ENCODE assay signal across 15 cellular contexts in the genomic region with DNA sequence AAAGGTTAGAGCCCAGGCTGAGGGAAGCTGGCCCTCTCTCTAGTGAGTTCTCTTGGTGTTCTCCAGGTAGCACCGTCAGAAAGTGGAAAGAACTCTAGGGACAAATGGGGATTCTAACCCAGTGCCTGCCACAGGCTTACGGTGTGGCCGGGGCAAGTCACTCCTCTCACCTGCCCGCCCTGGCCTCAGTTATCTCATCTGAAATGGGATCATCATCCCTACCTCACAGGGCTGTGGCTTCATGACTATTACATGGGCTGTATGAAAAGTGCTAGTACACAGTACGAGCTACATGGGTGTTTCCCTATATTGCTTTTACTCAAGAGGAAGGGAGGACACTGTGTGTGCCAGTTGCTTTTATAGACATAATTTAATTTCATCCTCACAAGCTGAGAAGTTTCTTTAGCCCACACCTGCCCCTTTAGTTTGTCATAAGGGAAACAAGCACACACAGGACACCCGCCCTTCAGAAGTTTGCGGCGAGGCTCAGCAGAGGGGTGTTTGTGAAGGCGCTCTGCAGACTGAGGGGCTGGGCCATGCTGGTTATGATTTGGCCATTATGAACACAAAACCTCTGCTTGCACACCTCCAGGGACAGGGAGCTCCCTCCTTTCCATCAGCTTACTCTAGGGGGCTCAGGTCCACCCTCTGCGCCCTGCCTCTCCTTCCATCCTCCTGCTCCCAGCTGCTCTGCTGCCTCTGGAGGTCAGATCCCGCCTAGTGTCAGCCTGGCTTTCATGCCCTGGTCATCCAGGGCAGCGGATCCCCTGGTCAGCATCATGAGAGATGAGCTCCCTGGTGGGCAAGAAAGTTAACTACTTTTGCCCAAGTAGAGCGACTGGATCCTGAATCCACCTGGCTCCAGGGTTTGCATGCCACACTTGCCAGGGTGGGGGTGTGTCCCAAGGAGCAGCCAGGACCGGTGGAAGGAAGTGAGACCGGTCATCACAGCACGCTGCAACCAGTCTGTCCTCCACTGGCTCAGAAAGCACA. TPM values are rescaled to one million over a fixed set of nuclear protein-coding genes. Genes with fewer than 3 reads are reported as not detected.
DNase-seq lines count a peak whose midpoint lies in the region; ATAC-seq, FAIRE-seq and TF ChIP-seq lines count a peak whose summit lies in the region.
"Had no signal": no experiment of that assay in that cellular context is flagged by ENCODE, and none has a peak within 500 bp of the region (broad histone marks: within the 10 kb centered on the region; RNA-seq: fewer than 3 reads in every experiment).

No MANE protein-coding gene starts in this region.

- peak overlapping the region; percentile 29 for H3K27ac Mint-ChIP-seq in activated CD4-positive, alpha-beta T cell treated with anti-CD3 and anti-CD28 coated beads, Interleukin-2, amount 10 ng/mL, durations not matched to agents 24 days and 14 days
- H3K27ac Mint-ChIP-seq: activated CD4-positive, alpha-beta T cell treated with anti-CD3 and anti-CD28 coated beads for 36 hours had no signal

- TF ChIP-seq CTCF in epithelial cell of esophagus (IDR thresholded peaks at IDR 0.05; ENCODE audit: insufficient read depth, low read depth, low read length, missing control alignments) (no peak), psoas muscle (IDR thresholded peaks at IDR 0.05) (no peak)

- H3K9me3 ChIP-seq in psoas muscle: no peaks in the 10 kb centered on the region

- H3K4me1 ChIP-seq in psoas muscle: no peaks in the 10 kb centered on the region

- H3K4me1 Mint-ChIP-seq in activated CD4-positive, alpha-beta T cell treated with anti-CD3 and anti-CD28 coated beads, Interleukin-2, amount 10 ng/mL, durations not matched to agents 24 days and 14 days: peaks cover 23% of the 10 kb centered on the region

- peaks cover 0 to 12% of the 10 kb centered on the region in 2 donors for H3K36me3 ChIP-seq in psoas muscle (ENCODE audit: insufficient read depth in 1 of 2, low read depth in 1 of 2)
- H3K36me3 ChIP-seq: cardiac muscle cell had no signal

- no peak for DNase-seq in activated CD4-positive, alpha-beta T cell treated with anti-CD3 and anti-CD28 coated beads, Interleukin-2, amount 10 ng/mL, durations not matched to agents 24 days and 14 days
- no peak for DNase-seq in activated CD4-positive, alpha-beta T cell treated with anti-CD3 and anti-CD28 coated beads, Interleukin-2, amount 50 U/mL, for 4 hours
- peak; percentile 12 for DNase-seq in MV-4-11 (lab: John Stamatoyannopoulos, UW)
- peak; percentile 48 for DNase-seq in epithelial cell of esophagus (ENCODE audit: low read depth)
- peak; percentile 9 to 53 for DNase-seq in psoas muscle
- DNase-seq in NCI-H2107 treated with DMSO at 0.1 percent for 48 hours (lab: John Stamatoyannopoulos, UW; ENCODE audit: unreplicated experiment): no peak
- DNase-seq in GM12891 (ENCODE audit: insufficient read length, low spot score): no peak
- DNase-seq: activated CD4-positive, alpha-beta T cell treated with anti-CD3 and anti-CD28 coated beads for 36 hours; activated effector memory CD4-positive, alpha-beta T cell treated with Interleukin-2 at 50 U/mL for 16 hours; GDM1; NCI-H1436 had no signal

- peaks cover 0 to 53% (median 14%) of the 10 kb centered on the region in 3 donors for H3K27me3 ChIP-seq in psoas muscle (ENCODE audit: insufficient read depth in 3 of 3, low read length in 2 of 3)

- peaks cover 8% of the 10 kb centered on the region for H3K9me3 Mint-ChIP-seq in activated CD4-positive, alpha-beta T cell treated with anti-CD3 and anti-CD28 coated beads, Interleukin-2, amount 10 ng/mL, durations not matched to agents 24 days and 14 days

- H3K27me3 Mint-ChIP-seq in activated CD4-positive, alpha-beta T cell treated with anti-CD3 and anti-CD28 coated beads, Interleukin-2, amount 10 ng/mL, durations not matched to agents 24 days and 14 days: peaks cover 50% of the 10 kb centered on the region

- no peak for TF ChIP-seq POLR2A in GM12891 (IDR thresholded peaks at IDR 0.05; ENCODE audit: low read depth, low read length)

- peak overlapping the region; percentile 75 for H3K4me3 Mint-ChIP-seq in activated CD4-positive, alpha-beta T cell treated with anti-CD3 and anti-CD28 coated beads, Interleukin-2, amount 10 ng/mL, durations not matched to agents 24 days and 14 days

- H3K36me3 Mint-ChIP-seq in activated CD4-positive, alpha-beta T cell treated with anti-CD3 and anti-CD28 coated beads, Interleukin-2, amount 10 ng/mL, durations not matched to agents 24 days and 14 days (ENCODE audit: low read depth): peaks cover 5% of the 10 kb centered on the region

- intact Hi-C loops in activated CD4-positive, alpha-beta T cell treated with anti-CD3 and anti-CD28 coated beads, Interleukin-2, amount 10 ng/mL, durations not matched to agents 24 days and 14 days (cut with micrococcal nuclease): no loop called here
- intact Hi-C loops in psoas muscle (cut with DNase I): no loop called here

- no peak overlapping the region for H3K4me3 ChIP-seq in epithelial cell of esophagus (ENCODE audit: low read length)
- no peak overlapping the region for H3K4me3 ChIP-seq in psoas muscle
- H3K4me3 ChIP-seq: cardiac muscle cell, tibial nerve had no signal

- no peak for ATAC-seq in psoas muscle
- no peak for ATAC-seq in GM18861 (IDR thresholded peaks at IDR 0.05; ENCODE audit: unreplicated experiment)
- ATAC-seq: activated CD4-positive, alpha-beta T cell treated with anti-CD3 and anti-CD28 coated beads for 36 hours had no signal

- no peak overlapping the region for H3K27ac ChIP-seq in psoas muscle
- H3K27ac ChIP-seq: cardiac muscle cell, HL-60 had no signal

- WGBS in psoas muscle, 3 donors: 48 to 53% (median 48%) methylated on average over 16 of the region's 16 CpGs

- FAIRE-seq in GM12891 (lab: Jason Lieb, UNC): no peak

TF ChIP-seq in GM12891, 5 proteins besides CTCF, POLR2A, EP300 and RAD21:
- TF ChIP-seq PAX5 (IDR thresholded peaks at IDR 0.05; ENCODE audit: insufficient read depth, low read length, severe bottlenecking): no peak
- no peak for TF ChIP-seq TAF1 (IDR thresholded peaks at IDR 0.05; ENCODE audit: low read depth, low read length)
- TF ChIP-seq POU2F2 (IDR thresholded peaks at IDR 0.05; ENCODE audit: low read depth, low read length): no peak
- TF ChIP-seq POLR2AphosphoS5 (IDR thresholded peaks at IDR 0.05; ENCODE audit: low read depth, low read length): no peak
- no peak for TF ChIP-seq SPI1 (IDR thresholded peaks at IDR 0.05; ENCODE audit: low read depth, low read length)
TF ChIP-seq in GM12891: peak in this region for 0.

RNA-seq across cellular contexts. Expression of gene KLHL35, which starts 1.2 kb away (rescaled TPM):
- total RNA-seq in activated CD4-positive, alpha-beta T cell treated with anti-CD3 and anti-CD28 coated beads, Interleukin-2, amount 10 ng/mL, durations not matched to agents 24 days and 14 days: 1.7 and 2.0 TPM in 2 replicates
- under 1 TPM; 0.34 to 0.64 (median 0.39) TPM for total RNA-seq in psoas muscle
- 1 to 10 TPM in 2 of 3 donors, under 1 TPM in 1; 0.56 to 4.1 (median 1.2) TPM for polyA plus RNA-seq in psoas muscle
- polyA plus RNA-seq in GM12891 (2012; ENCODE audit: low read depth, missing spikeins): 0.35 TPM

RNA-seq across cellular contexts. Expression of gene RPS3, which starts 32.5 kb away (rescaled TPM):
- 3,383 and 3,385 TPM in 2 replicates for total RNA-seq in activated CD4-positive, alpha-beta T cell treated with anti-CD3 and anti-CD28 coated beads, Interleukin-2, amount 10 ng/mL, durations not matched to agents 24 days and 14 days
- total RNA-seq in psoas muscle: 1,000 to 10,000 TPM in 2 of 4 donors, 100 to 1,000 TPM in 2; 807 to 1,216 (median 929) TPM
- 1,000 to 10,000 TPM; 1,619 to 2,132 (median 1,802) TPM for polyA plus RNA-seq in psoas muscle
- 5,804 TPM for polyA plus RNA-seq in GM12891 (2012; ENCODE audit: low read depth, missing spikeins)

Comparison
In these comparisons a context has a peak if more than half of its experiments do, and no peak if none do; other contexts are left out.
1. DNase-seq: peak in MV-4-11 (single experiment), epithelial cell of esophagus (single experiment) and psoas muscle (2 of 2); none in activated CD4-positive, alpha-beta T cell treated with anti-CD3 and anti-CD28 coated beads, Interleukin-2, amount 10 ng/mL, durations not matched to agents 24 days and 14 days (single experiment), activated CD4-positive, alpha-beta T cell treated with anti-CD3 and anti-CD28 coated beads, Interleukin-2, amount 50 U/mL, for 4 hours (0 of 2), NCI-H2107 treated with DMSO at 0.1 percent for 48 hours (single experiment) and GM12891 (single experiment).